In the genomic region with DNA sequence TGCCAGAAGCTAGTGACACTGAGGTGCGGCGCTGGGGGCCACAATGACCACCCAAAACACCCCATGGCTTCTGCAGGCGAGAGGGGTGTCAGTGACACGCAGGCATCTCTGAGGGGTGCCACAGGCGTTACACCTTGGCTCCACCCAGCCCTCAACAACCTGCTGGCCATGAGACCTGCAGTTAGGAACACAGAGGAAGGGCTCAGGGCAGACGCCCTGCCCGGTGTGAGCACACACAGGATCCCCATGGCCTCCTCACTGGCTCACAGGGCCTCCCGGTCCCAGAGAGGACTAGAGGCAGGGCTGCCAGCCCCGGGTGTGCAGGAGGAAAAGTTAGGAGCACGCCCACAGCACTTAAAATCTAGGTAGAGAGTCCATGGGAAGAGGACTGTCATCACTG, we compare ENCODE assay signal across 19 cellular contexts.
"Had no signal": no experiment of that assay in that cellular context is flagged by ENCODE, and none has a peak within 500 bp of the region (broad histone marks: within the 10 kb centered on the region; RNA-seq: fewer than 3 reads in every experiment).

No MANE protein-coding gene starts in this region.

- H3K9me3 Mint-ChIP-seq: activated CD4-positive, alpha-beta T cell treated with anti-CD3 and anti-CD28 coated beads, Interleukin-2, amount 10 ng/mL, durations not matched to agents 7 days and 5 days; activated naive CD8-positive, alpha-beta T cell treated with anti-CD3 and anti-CD28 coated beads, Interleukin-2, amount 50 U/mL, for 24 hours; memory B cell; neural crest cell had no signal

- H3K27ac Mint-ChIP-seq: activated CD4-positive, alpha-beta T cell treated with anti-CD3 and anti-CD28 coated beads, Interleukin-2, amount 10 ng/mL, durations not matched to agents 7 days and 5 days; activated naive CD8-positive, alpha-beta T cell treated with anti-CD3 and anti-CD28 coated beads, Interleukin-2, amount 50 U/mL, for 24 hours; memory B cell had no signal

- FAIRE-seq: astrocyte, colon, frontal cortex, TTC549 had no signal

- DNase-seq: activated CD4-positive, alpha-beta T cell treated with anti-CD3 and anti-CD28 coated beads, Interleukin-2, amount 10 ng/mL, durations not matched to agents 7 days and 5 days; activated CD4-positive, CD25-positive, alpha-beta regulatory T cell; activated CD8-positive, alpha-beta memory T cell treated with anti-CD3 and anti-CD28 coated beads for 24 hours; activated naive CD4-positive, alpha-beta T cell treated with Interleukin-2 at 50 U/mL for 16 hours; activated naive CD8-positive, alpha-beta T cell treated with anti-CD3 and anti-CD28 coated beads, Interleukin-2, amount 50 U/mL, for 24 hours; heart right ventricle; islet precursor cell; left ventricle myocardium inferior; stimulated activated CD4-positive, alpha-beta T cell treated with anti-CD3 and anti-CD28 coated beads, Interleukin-15, amount 100 ng/mL, for 24 hours; stimulated activated CD4-positive, alpha-beta T cell treated with anti-CD3 and anti-CD28 coated beads, Interleukin-4, amount 100 ng/mL, for 24 hours; T-helper 2 cell had no signal

- H3K4me3 Mint-ChIP-seq: activated CD4-positive, alpha-beta T cell treated with anti-CD3 and anti-CD28 coated beads, Interleukin-2, amount 10 ng/mL, durations not matched to agents 7 days and 5 days; activated naive CD8-positive, alpha-beta T cell treated with anti-CD3 and anti-CD28 coated beads, Interleukin-2, amount 50 U/mL, for 24 hours; memory B cell; neural crest cell had no signal

- H3K27me3 ChIP-seq: cardiac muscle cell, heart right ventricle, tibial artery had no signal

- H3K27ac ChIP-seq: cardiac muscle cell, tibial artery had no signal

- H3K9me3 ChIP-seq: heart right ventricle, left ventricle myocardium inferior, tibial artery had no signal

- ATAC-seq: activated naive CD8-positive, alpha-beta T cell treated with anti-CD3 and anti-CD28 coated beads, Interleukin-2, amount 50 U/mL, for 24 hours; heart right ventricle had no signal

- H3K4me3 ChIP-seq: cardiac muscle cell, heart right ventricle, left ventricle myocardium inferior, tibial artery had no signal
